ENCODE assay signal across 12 cellular contexts in the genomic region with DNA sequence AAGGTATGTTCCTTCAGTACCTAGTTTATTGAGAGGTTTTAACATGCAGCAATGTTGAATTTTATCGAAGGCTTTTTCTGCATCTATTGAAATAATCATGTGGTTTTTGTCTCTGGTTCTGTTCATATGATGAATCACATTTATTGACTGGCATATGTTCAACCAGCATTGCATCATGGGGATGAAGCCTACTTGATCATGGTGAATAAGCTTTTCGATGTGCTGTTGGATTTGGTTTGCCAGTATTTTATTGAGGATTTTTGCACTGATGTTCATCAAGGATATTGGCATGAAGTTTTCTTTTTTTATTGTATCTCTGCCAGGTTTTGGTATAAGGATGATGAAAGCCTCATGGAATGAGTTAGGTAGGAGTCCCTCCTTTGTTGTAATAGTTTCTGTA.
"Had no signal": no experiment of that assay in that cellular context is flagged by ENCODE, and none has a peak within 500 bp of the region (broad histone marks: within the 10 kb centered on the region; RNA-seq: fewer than 3 reads in every experiment).

No MANE protein-coding gene starts in this region.

- H3K27me3 ChIP-seq: dorsolateral prefrontal cortex, neural progenitor cell, ovary, tibial artery, uterus had no signal

- H3K4me1 ChIP-seq: neural progenitor cell, tibial artery, uterus had no signal

- H3K9me3 ChIP-seq: ovary, tibial artery, uterus had no signal

- H3K4me3 ChIP-seq: dorsolateral prefrontal cortex, neural progenitor cell, ovary, tibial artery, uterus had no signal

- DNase-seq: activated CD4-positive, alpha-beta T cell treated with anti-CD3 and anti-CD28 coated beads, Interleukin-2, amount 50 U/mL, for 48 hours; activated naive CD4-positive, alpha-beta T cell treated with anti-CD3 and anti-CD28 coated beads, Interleukin-2, amount 10 ng/mL, durations not matched to agents 7 days and 5 days; activated T-cell treated with anti-CD3 and anti-CD28 coated beads, Interleukin-2, amount 50 U/mL, for 1 hour; dorsolateral prefrontal cortex; endodermal cell; ovary; stimulated activated CD4-positive, alpha-beta T cell treated with anti-CD3 and anti-CD28 coated beads, Interleukin-12 subunit alpha, Interleukin-12 subunit beta, amount 100 ng/mL, for 4 hours; T-helper 17 cell; tibial artery; uterus; WERI-Rb-1 had no signal

- H3K4me2 ChIP-seq: neural progenitor cell had no signal

- H3K27ac ChIP-seq: dorsolateral prefrontal cortex, neural progenitor cell, ovary, tibial artery, uterus, WERI-Rb-1 had no signal

- H2AFZ ChIP-seq: neural progenitor cell had no signal

- H3K36me3 ChIP-seq: neural progenitor cell, ovary, tibial artery, uterus, WERI-Rb-1 had no signal
